ENCODE assay signal across 9 cellular contexts in the genomic region with DNA sequence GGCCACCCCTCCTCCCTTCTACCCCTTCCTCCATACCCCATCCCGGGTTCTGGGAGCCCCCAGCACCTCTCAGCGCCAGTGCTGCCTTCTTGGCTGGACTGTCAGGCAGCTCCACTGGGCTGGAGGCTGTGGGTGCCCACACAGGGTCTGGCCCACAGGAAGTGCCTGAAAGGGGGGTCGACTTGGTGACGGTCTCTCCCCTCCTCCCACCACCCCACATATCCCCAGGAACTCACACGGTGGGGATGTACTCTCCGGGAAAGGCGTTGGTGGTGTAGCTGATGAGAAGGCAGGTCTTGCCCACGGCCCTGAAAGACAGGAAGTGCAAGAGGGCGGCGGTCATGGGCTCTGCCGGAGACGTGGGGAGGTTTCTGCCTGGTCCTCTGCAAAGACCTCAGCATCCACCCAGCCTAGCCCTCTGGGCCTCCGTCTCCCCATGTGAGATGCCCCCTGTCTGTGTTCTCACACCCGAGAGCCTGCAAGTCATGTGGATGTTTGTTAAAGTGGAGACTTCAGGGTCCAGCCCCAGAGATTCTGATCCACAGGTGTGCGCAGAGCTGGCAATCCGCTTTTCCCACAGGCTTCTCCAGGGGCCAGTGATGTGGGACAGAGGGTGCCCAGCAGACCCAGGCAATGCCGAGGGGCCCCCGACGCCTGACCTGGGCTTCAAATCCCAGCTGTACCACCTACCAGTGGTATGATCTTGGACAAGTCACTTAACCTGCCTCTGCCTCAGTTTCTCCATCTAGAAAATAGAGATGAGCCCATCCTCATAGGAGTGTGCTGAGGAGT. TPM values are rescaled to one million over a fixed set of nuclear protein-coding genes. Genes with fewer than 3 reads are reported as not detected.
A peak's percentile ranks its signal among the peaks of the same experiment; 100 is the strongest.
DNase-seq lines count a peak whose midpoint lies in the region; ATAC-seq and TF ChIP-seq lines count a peak whose summit lies in the region.
"Had no signal": no experiment of that assay in that cellular context is flagged by ENCODE, and none has a peak within 500 bp of the region (broad histone marks: within the 10 kb centered on the region; RNA-seq: fewer than 3 reads in every experiment).

No MANE protein-coding gene starts in this region.

- H2BK5ac ChIP-seq in mesendoderm (ENCODE audit: low read length): no peak overlapping the region

- H3K56ac ChIP-seq in mesendoderm (ENCODE audit: low read length): peak overlapping the region; percentile 3

- H3K4me1 ChIP-seq in mesendoderm (ENCODE audit: control insufficient read depth, low read depth, low read length): peaks cover 5% of the 10 kb centered on the region

- no peak overlapping the region for H3K4me2 ChIP-seq in mesendoderm (ENCODE audit: low read length)

- H3K9ac ChIP-seq in mesendoderm (ENCODE audit: low read length): no peak overlapping the region

- intact Hi-C loops in activated T-helper 1 cell treated with anti-CD3 and anti-CD28 coated beads, Interleukin-12 subunit alpha, Interleukin-12 subunit beta, Interleukin-2, Interleukin-4 antibody, amounts not matched to agents 30 ng/mL and 10 ng/mL and 1 ng/mL, durations not matched to agents 14 hours and 24 hours and 36 hours (cut with micrococcal nuclease): loop anchor here (1.0 to 5.0 kb wide), 10 partner anchors 11 to 366 kb away; a partner anchor contains a TSS

- H3K36me3 ChIP-seq in mesendoderm (ENCODE audit: control insufficient read depth, insufficient read depth, low read length): no peaks in the 10 kb centered on the region

- no peak overlapping the region for H2AK5ac ChIP-seq in mesendoderm (ENCODE audit: low read length)

- peaks cover 64% of the 10 kb centered on the region for H3K36me3 Mint-ChIP-seq in activated T-helper 1 cell treated with anti-CD3 and anti-CD28 coated beads, Interleukin-12 subunit alpha, Interleukin-12 subunit beta, Interleukin-2, Interleukin-4 antibody, amounts not matched to agents 30 ng/mL and 10 ng/mL and 1 ng/mL, durations not matched to agents 14 hours and 24 hours and 36 hours (ENCODE audit: low read depth)
- no peaks in the 10 kb centered on the region for H3K36me3 Mint-ChIP-seq in progenitor cell of endocrine pancreas (ENCODE audit: insufficient read depth)

- H2BK15ac ChIP-seq in mesendoderm (replicated peaks; ENCODE audit: low read depth): no peak overlapping the region

- H3K4me3 ChIP-seq in HL-60 (replicated peaks; ENCODE audit: insufficient read depth, low read length) (peak overlapping the region; percentile 93), mesendoderm (ENCODE audit: low read length) (no peak overlapping the region)

- TF ChIP-seq CTCF in HL-60 (IDR thresholded peaks at IDR 0.05; ENCODE audit: insufficient read depth, low read length) (no peak), progenitor cell of endocrine pancreas (IDR thresholded peaks at IDR 0.05; ENCODE audit: unreplicated experiment) (no peak)

- no peak overlapping the region for H3K18ac ChIP-seq in mesendoderm (ENCODE audit: low read length)

- H3K27me3 Mint-ChIP-seq in activated T-helper 1 cell treated with anti-CD3 and anti-CD28 coated beads, Interleukin-12 subunit alpha, Interleukin-12 subunit beta, Interleukin-2, Interleukin-4 antibody, amounts not matched to agents 30 ng/mL and 10 ng/mL and 1 ng/mL, durations not matched to agents 14 hours and 24 hours and 36 hours (ENCODE audit: insufficient read depth): no peaks in the 10 kb centered on the region
- peaks cover 16% of the 10 kb centered on the region for H3K27me3 Mint-ChIP-seq in progenitor cell of endocrine pancreas

- H4K8ac ChIP-seq in mesendoderm (ENCODE audit: low read depth, low read length): no peak overlapping the region

- no peaks in the 10 kb centered on the region for H3K9me3 Mint-ChIP-seq in activated T-helper 1 cell treated with anti-CD3 and anti-CD28 coated beads, Interleukin-12 subunit alpha, Interleukin-12 subunit beta, Interleukin-2, Interleukin-4 antibody, amounts not matched to agents 30 ng/mL and 10 ng/mL and 1 ng/mL, durations not matched to agents 14 hours and 24 hours and 36 hours
- H3K9me3 Mint-ChIP-seq in progenitor cell of endocrine pancreas (ENCODE audit: low read depth): no peaks in the 10 kb centered on the region

- H3K79me1 ChIP-seq in mesendoderm (ENCODE audit: low read length): no peaks in the 10 kb centered on the region

- DNase-seq in CD1c-positive myeloid dendritic cell (ENCODE audit: extremely low spot score) (peak; percentile 71), HL-60 (ENCODE audit: low read depth in 1 of 2, low spot score in 1 of 2) (peak in 1 of 2 experiments; percentile 49), mesendoderm (no peak), HT-29 (ENCODE audit: low spot score) (no peak), NCI-H82 (lab: John Stamatoyannopoulos, UW) (no peak), progenitor cell of endocrine pancreas (ENCODE audit: low spot score, unreplicated experiment) (no peak)
- DNase-seq in activated T-helper 1 cell treated with anti-CD3 and anti-CD28 coated beads, Interleukin-12 subunit alpha, Interleukin-12 subunit beta, Interleukin-2, Interleukin-4 antibody, amounts not matched to agents 30 ng/mL and 10 ng/mL and 1 ng/mL, durations not matched to agents 14 hours and 24 hours and 36 hours (ENCODE audit: low spot score): no peak
- DNase-seq: NCI-H1694 treated with DMSO at 0.1 percent for 48 hours had no signal

- peaks cover 73% of the 10 kb centered on the region for H3K4me1 Mint-ChIP-seq in activated T-helper 1 cell treated with anti-CD3 and anti-CD28 coated beads, Interleukin-12 subunit alpha, Interleukin-12 subunit beta, Interleukin-2, Interleukin-4 antibody, amounts not matched to agents 30 ng/mL and 10 ng/mL and 1 ng/mL, durations not matched to agents 14 hours and 24 hours and 36 hours (ENCODE audit: low read depth)
- H3K4me1 Mint-ChIP-seq in progenitor cell of endocrine pancreas (ENCODE audit: low read depth): peaks cover 3% of the 10 kb centered on the region

- H3K27ac Mint-ChIP-seq in activated T-helper 1 cell treated with anti-CD3 and anti-CD28 coated beads, Interleukin-12 subunit alpha, Interleukin-12 subunit beta, Interleukin-2, Interleukin-4 antibody, amounts not matched to agents 30 ng/mL and 10 ng/mL and 1 ng/mL, durations not matched to agents 14 hours and 24 hours and 36 hours: peak overlapping the region; percentile 99
- no peak overlapping the region for H3K27ac Mint-ChIP-seq in progenitor cell of endocrine pancreas

- peak overlapping the region; percentile 53 for H3K23ac ChIP-seq in mesendoderm (ENCODE audit: low read length)

- H3K27me3 ChIP-seq in HL-60 (ENCODE audit: insufficient read depth, poor library complexity, severe bottlenecking): no peaks in the 10 kb centered on the region
- no peaks in the 10 kb centered on the region for H3K27me3 ChIP-seq in mesendoderm (ENCODE audit: insufficient read depth, low read length, poor library complexity)

- no peaks in the 10 kb centered on the region for H3K79me2 ChIP-seq in mesendoderm (ENCODE audit: control insufficient read depth, insufficient read depth, low read length)

- no peak for ATAC-seq in HG03159 (IDR thresholded peaks at IDR 0.05; ENCODE audit: unreplicated experiment)

- WGBS in mesendoderm (ENCODE audit: extremely low coverage, insufficient coverage, low lambda C conversion rate): no CpG with 5 or more reads among the region's 19 CpGs

- H4K5ac ChIP-seq in mesendoderm (ENCODE audit: low read length): no peak overlapping the region

- H3K4me3 Mint-ChIP-seq in activated T-helper 1 cell treated with anti-CD3 and anti-CD28 coated beads, Interleukin-12 subunit alpha, Interleukin-12 subunit beta, Interleukin-2, Interleukin-4 antibody, amounts not matched to agents 30 ng/mL and 10 ng/mL and 1 ng/mL, durations not matched to agents 14 hours and 24 hours and 36 hours: peak overlapping the region; percentile 99
- H3K4me3 Mint-ChIP-seq in progenitor cell of endocrine pancreas (ENCODE audit: low read depth): no peak overlapping the region

- no peak overlapping the region for H3K4ac ChIP-seq in mesendoderm (ENCODE audit: low read depth, low read length)

- H3K27ac ChIP-seq in HL-60 (replicated peaks) (peak overlapping the region; percentile 92), mesendoderm (ENCODE audit: low read depth, low read length) (no peak overlapping the region)

- H2BK120ac ChIP-seq in mesendoderm (ENCODE audit: low read depth, low read length): no peak overlapping the region

RNA-seq across cellular contexts. Expression of a gene that starts 2.5 kb away (rescaled TPM):
- 592 and 614 TPM in 2 replicates for total RNA-seq in activated T-helper 1 cell treated with anti-CD3 and anti-CD28 coated beads, Interleukin-12 subunit alpha, Interleukin-12 subunit beta, Interleukin-2, Interleukin-4 antibody, amounts not matched to agents 30 ng/mL and 10 ng/mL and 1 ng/mL, durations not matched to agents 14 hours and 24 hours and 36 hours
- 4.6 TPM for polyA plus RNA-seq in mesendoderm (2013, experiment 1 of 2)
- 4.7 TPM for polyA plus RNA-seq in mesendoderm (2013, experiment 2 of 2)
- 6.7 and 7.3 TPM in 2 replicates for total RNA-seq in HT-29 (2014; rRNA removed; shearing (Covaris generic))
- total RNA-seq in progenitor cell of endocrine pancreas: 1.7 and 1.9 TPM in 2 replicates

RNA-seq across cellular contexts. Expression of a gene that starts 29.3 kb away (rescaled TPM):
- 2.3 TPM in 2 replicates for total RNA-seq in activated T-helper 1 cell treated with anti-CD3 and anti-CD28 coated beads, Interleukin-12 subunit alpha, Interleukin-12 subunit beta, Interleukin-2, Interleukin-4 antibody, amounts not matched to agents 30 ng/mL and 10 ng/mL and 1 ng/mL, durations not matched to agents 14 hours and 24 hours and 36 hours
- 0.03 TPM for polyA plus RNA-seq in mesendoderm (2013, experiment 1 of 2)
- 0.01 TPM for polyA plus RNA-seq in mesendoderm (2013, experiment 2 of 2)
- total RNA-seq in HT-29 (2014; rRNA removed; shearing (Covaris generic)): not detected in 2 replicates
- total RNA-seq in progenitor cell of endocrine pancreas: 1.3 and 1.9 TPM in 2 replicates

RNA-seq across cellular contexts. Expression of a gene that starts 40.8 kb away (rescaled TPM):
- 49.5 and 57.1 TPM in 2 replicates for total RNA-seq in activated T-helper 1 cell treated with anti-CD3 and anti-CD28 coated beads, Interleukin-12 subunit alpha, Interleukin-12 subunit beta, Interleukin-2, Interleukin-4 antibody, amounts not matched to agents 30 ng/mL and 10 ng/mL and 1 ng/mL, durations not matched to agents 14 hours and 24 hours and 36 hours
- not detected for polyA plus RNA-seq in mesendoderm (2013, experiment 1 of 2)
- polyA plus RNA-seq in mesendoderm (2013, experiment 2 of 2): not detected
- not detected in 2 replicates for total RNA-seq in HT-29 (2014; rRNA removed; shearing (Covaris generic))
- total RNA-seq in progenitor cell of endocrine pancreas: not detected in 2 replicates

RNA-seq across cellular contexts. Expression of a gene that starts 53.5 kb away (rescaled TPM):
- 4.8 and 4.9 TPM in 2 replicates for total RNA-seq in activated T-helper 1 cell treated with anti-CD3 and anti-CD28 coated beads, Interleukin-12 subunit alpha, Interleukin-12 subunit beta, Interleukin-2, Interleukin-4 antibody, amounts not matched to agents 30 ng/mL and 10 ng/mL and 1 ng/mL, durations not matched to agents 14 hours and 24 hours and 36 hours
- polyA plus RNA-seq in mesendoderm (2013, experiment 1 of 2): 1.8 TPM
- 2.5 TPM for polyA plus RNA-seq in mesendoderm (2013, experiment 2 of 2)
- total RNA-seq in HT-29 (2014; rRNA removed; shearing (Covaris generic)): 7.1 and 8.3 TPM in 2 replicates
- total RNA-seq in progenitor cell of endocrine pancreas: 13.8 and 14.5 TPM in 2 replicates

Comparison
In these comparisons a context has a peak if more than half of its experiments do, and no peak if none do; other contexts are left out.
1. RNA of a gene that starts 2.5 kb away (total RNA-seq): 592 to 614 TPM in activated T-helper 1 cell treated with anti-CD3 and anti-CD28 coated beads, Interleukin-12 subunit alpha, Interleukin-12 subunit beta, Interleukin-2, Interleukin-4 antibody, amounts not matched to agents 30 ng/mL and 10 ng/mL and 1 ng/mL, durations not matched to agents 14 hours and 24 hours and 36 hours; 6.7 to 7.3 TPM in HT-29 and 1.7 to 1.9 TPM in progenitor cell of endocrine pancreas; every median in the first group is over 10 times any median in the second.
2. RNA of a gene that starts 40.8 kb away (total RNA-seq): 49.5 to 57.1 TPM in activated T-helper 1 cell treated with anti-CD3 and anti-CD28 coated beads, Interleukin-12 subunit alpha, Interleukin-12 subunit beta, Interleukin-2, Interleukin-4 antibody, amounts not matched to agents 30 ng/mL and 10 ng/mL and 1 ng/mL, durations not matched to agents 14 hours and 24 hours and 36 hours; not detected in progenitor cell of endocrine pancreas and not detected in HT-29; every median in the first group is over 10 times any median in the second.